ENCODE assay signal across 24 cellular contexts in genomic region chr2:236866542-236867340, GRCh38.
DNase-seq lines count a peak whose midpoint lies in the region; ATAC-seq and TF ChIP-seq lines count a peak whose summit lies in the region.
"Had no signal": no experiment of that assay in that cellular context is flagged by ENCODE, and none has a peak within 500 bp of the region (broad histone marks: within the 10 kb centered on the region; RNA-seq: fewer than 3 reads in every experiment).

No MANE protein-coding gene starts in this region.

- no peak overlapping the region for H3K14ac ChIP-seq in H9 (ENCODE audit: insufficient read depth, low read length)

- no peak overlapping the region for H2AFZ ChIP-seq in H9 (ENCODE audit: low read length)

- no peak overlapping the region for H3T11ph ChIP-seq in H9 (ENCODE audit: low read length)

- H3K27me3 Mint-ChIP-seq in H9 (ENCODE audit: low read depth): peaks cover 15% of the 10 kb centered on the region

- H2BK15ac ChIP-seq in H9 (ENCODE audit: low read depth, low read length): no peak overlapping the region

- H3K4me3 ChIP-seq in RWPE2 (ENCODE audit: severe bottlenecking): no peak overlapping the region
- H3K4me3 ChIP-seq in sigmoid colon: no peak overlapping the region
- H3K4me3 ChIP-seq: colonic mucosa, skin epidermis had no signal

- WGBS in H9 (ENCODE audit: extremely low coverage, insufficient read length, low lambda C conversion rate): no CpG with 5 or more reads among the region's 10 CpGs
- WGBS in sigmoid colon, 2 donors: 83 to 87% methylated on average over 10 of the region's 10 CpGs

- H2BK20ac ChIP-seq in H9 (ENCODE audit: low read depth, low read length, poor library complexity, severe bottlenecking): no peak overlapping the region

- H3K56ac ChIP-seq in H9 (ENCODE audit: insufficient read length, low read depth, low read length): no peak overlapping the region

- H2BK12ac ChIP-seq in H9 (ENCODE audit: insufficient read length, low read depth, low read length): no peak overlapping the region

- H3K4me3 Mint-ChIP-seq in H9: no peak overlapping the region
- H3K4me3 Mint-ChIP-seq: activated CD8-positive, alpha-beta T cell treated with anti-CD3 and anti-CD28 coated beads, Interleukin-2, amount 10 ng/mL, durations not matched to agents 7 days and 5 days; brain; CD8-positive, alpha-beta T cell; natural killer cell had no signal

- ATAC-seq in RWPE2 (ENCODE audit: low read depth) (no peak), HG02870 (IDR thresholded peaks at IDR 0.05; ENCODE audit: unreplicated experiment) (no peak), HG02623 (IDR thresholded peaks at IDR 0.05; ENCODE audit: unreplicated experiment) (no peak), HG03571 (IDR thresholded peaks at IDR 0.05; ENCODE audit: unreplicated experiment) (no peak)
- ATAC-seq: activated CD8-positive, alpha-beta T cell treated with anti-CD3 and anti-CD28 coated beads, Interleukin-2, amount 10 ng/mL, durations not matched to agents 7 days and 5 days; CD8-positive, alpha-beta T cell; natural killer cell had no signal

- no peak overlapping the region for H2BK5ac ChIP-seq in H9 (ENCODE audit: insufficient read length, low read length)

- H3K4me2 ChIP-seq in H9 (ENCODE audit: insufficient read depth, insufficient read length, low read length): no peak overlapping the region

- H3K23ac ChIP-seq in H9 (ENCODE audit: insufficient read length, low read depth, low read length): no peak overlapping the region

- H4K91ac ChIP-seq in H9 (ENCODE audit: insufficient read length, low read depth, low read length): no peak overlapping the region

- no peak overlapping the region for H2BK120ac ChIP-seq in H9 (ENCODE audit: low read depth, low read length, poor library complexity, severe bottlenecking)

- no peak overlapping the region for H3K27ac Mint-ChIP-seq in H9
- H3K27ac Mint-ChIP-seq: activated CD8-positive, alpha-beta T cell treated with anti-CD3 and anti-CD28 coated beads, Interleukin-2, amount 10 ng/mL, durations not matched to agents 7 days and 5 days; CD8-positive, alpha-beta T cell; natural killer cell; progenitor cell of endocrine pancreas had no signal

- H3K4me1 ChIP-seq in H9 (ENCODE audit: insufficient read depth, low read length) (no peaks in the 10 kb centered on the region), RWPE2 (ENCODE audit: insufficient read depth, poor library complexity, severe bottlenecking) (peaks cover 12% of the 10 kb centered on the region), sigmoid colon (no peaks in the 10 kb centered on the region)
- H3K4me1 ChIP-seq: colonic mucosa had no signal

- no peak overlapping the region for H2AK5ac ChIP-seq in H9 (ENCODE audit: insufficient read length, low read length)

- H3K79me1 ChIP-seq in H9 (ENCODE audit: insufficient read depth, low read depth, low read length, poor library complexity, severe bottlenecking): no peaks in the 10 kb centered on the region

- no peak overlapping the region for H3K4ac ChIP-seq in H9 (ENCODE audit: low read depth, low read length)

- H4K20me1 ChIP-seq in H9 (ENCODE audit: control insufficient read depth, insufficient read depth, insufficient read length): no peaks in the 10 kb centered on the region

- peaks cover 23 to 26% of the 10 kb centered on the region in 2 experiments for H3K9me3 Mint-ChIP-seq in H9
- H3K9me3 Mint-ChIP-seq: CD8-positive, alpha-beta T cell; natural killer cell had no signal

- H3K23me2 ChIP-seq in H9 (ENCODE audit: insufficient read length, low read depth, low read length, poor library complexity, severe bottlenecking): no peaks in the 10 kb centered on the region

- H3K9ac ChIP-seq in H9 (ENCODE audit: extremely low read depth, insufficient read length, low read length): no peak overlapping the region

- no peaks in the 10 kb centered on the region for H3K79me2 ChIP-seq in H9 (ENCODE audit: insufficient read depth, low read length)

- H3K18ac ChIP-seq in H9 (ENCODE audit: insufficient read length, low read depth, low read length): no peak overlapping the region

- H3K36me3 ChIP-seq in RWPE2 (ENCODE audit: low read depth) (no peaks in the 10 kb centered on the region), sigmoid colon (no peaks in the 10 kb centered on the region)
- H3K36me3 ChIP-seq: colonic mucosa had no signal

- no peak for TF ChIP-seq CTCF in H9 (conservative IDR thresholded peaks at IDR 0.05)
- no peak for TF ChIP-seq CTCF in RWPE2 (IDR thresholded peaks at IDR 0.05; ENCODE audit: poor library complexity, severe bottlenecking)
- no peak for TF ChIP-seq CTCF in sigmoid colon (IDR thresholded peaks at IDR 0.05)

- H3K27ac ChIP-seq in H9 (ENCODE audit: insufficient read length, low read depth, low read length) (no peak overlapping the region), RWPE2 (ENCODE audit: poor library complexity, severe bottlenecking) (no peak overlapping the region), sigmoid colon (no peak overlapping the region)
- H3K27ac ChIP-seq: colonic mucosa had no signal

- H3K27me3 ChIP-seq in H9 (ENCODE audit: insufficient read depth, low read length) (no peaks in the 10 kb centered on the region), RWPE2 (ENCODE audit: insufficient read depth, poor library complexity, severe bottlenecking) (no peaks in the 10 kb centered on the region), sigmoid colon (no peaks in the 10 kb centered on the region)
- H3K27me3 ChIP-seq: colonic mucosa had no signal

- TF ChIP-seq POLR2A in sigmoid colon (IDR thresholded peaks at IDR 0.05): no peak

- H3K9me3 ChIP-seq in H9 (ENCODE audit: control insufficient read depth, low read depth, low read length) (no peaks in the 10 kb centered on the region), RWPE2 (ENCODE audit: severe bottlenecking) (no peaks in the 10 kb centered on the region), sigmoid colon (no peaks in the 10 kb centered on the region)
- H3K9me3 ChIP-seq: colonic mucosa had no signal

- H3K36me3 Mint-ChIP-seq in H9 (ENCODE audit: insufficient read depth in 1 of 3, low read depth in 3 of 3): peaks cover 19 to 31% (median 22%) of the 10 kb centered on the region in 3 experiments
- H3K36me3 Mint-ChIP-seq: CD8-positive, alpha-beta T cell; natural killer cell had no signal

- peaks cover 5 to 9% of the 10 kb centered on the region in 2 experiments for H3K4me1 Mint-ChIP-seq in H9

- peak; percentile 14 for DNase-seq in H9
- DNase-seq in RWPE2 (ENCODE audit: low spot score): peak; percentile 25
- peak; percentile 38 for DNase-seq in globus pallidus (ENCODE audit: low spot score)
- DNase-seq in sigmoid colon: peak; percentile 52
- no peak for DNase-seq in hepatic stellate cell (ENCODE audit: low spot score)
- DNase-seq: activated CD8-positive, alpha-beta T cell treated with anti-CD3 and anti-CD28 coated beads, Interleukin-2, amount 10 ng/mL, durations not matched to agents 7 days and 5 days; colonic mucosa; DND-41; hypothalamus; mammary epithelial cell; natural killer cell; NCI-H1105 treated with DMSO at 0.1 percent for 48 hours; NCI-H2107; NCI-H524 treated with DMSO at 0.1 percent for 48 hours; OCI-M1; stimulated activated CD4-positive, alpha-beta T cell treated with anti-CD3 and anti-CD28 coated beads, Interleukin-4, amount 100 ng/mL, for 1 hour; T-helper 9 cell had no signal

- H4K8ac ChIP-seq in H9 (replicated peaks; ENCODE audit: insufficient read length, low read depth, low read length): no peak overlapping the region

- H4K5ac ChIP-seq in H9 (ENCODE audit: insufficient read length, low read depth, low read length): no peak overlapping the region

- intact Hi-C loops in sigmoid colon (cut with DNase I): no loop called here

- no peak for TF ChIP-seq EP300 in sigmoid colon (IDR thresholded peaks at IDR 0.05)
